Comparison of ENCODE assay signal across 8 cellular contexts in genomic region chr3:47394140-47394855, GRCh38. TPM values are rescaled to one million over a fixed set of nuclear protein-coding genes. Genes with fewer than 3 reads are reported as not detected.
DNase-seq lines count a peak whose midpoint lies in the region; FAIRE-seq and TF ChIP-seq lines count a peak whose summit lies in the region.

No MANE protein-coding gene starts in this region.

- H3K4me1 Mint-ChIP-seq in astrocyte (ENCODE audit: low read depth, unreplicated experiment), result peaks cover 27% of the 10 kb centered on the region

- H3K36me3 Mint-ChIP-seq in astrocyte (ENCODE audit: low read depth, unreplicated experiment), result peaks cover 6% of the 10 kb centered on the region

- H2AFZ ChIP-seq in astrocyte (ENCODE audit: low read depth, low read length), result no peak overlapping the region

- FAIRE-seq in astrocyte (lab: Jason Lieb, UNC), result no peak

- no peak overlapping the region for H3K4me3 ChIP-seq in HUES64 (ENCODE audit: low read length)
- peak overlapping the region; percentile 3 for H3K4me3 ChIP-seq in astrocyte (ENCODE audit: insufficient read depth, low read depth, low read length)
- no peak overlapping the region for H3K4me3 ChIP-seq in retinal pigment epithelial cell (ENCODE audit: low read length)

- TF ChIP-seq CTCF in astrocyte (IDR thresholded peaks at IDR 0.05; ENCODE audit: insufficient read depth, low read depth, low read length) (peak; percentile 12), retinal pigment epithelial cell (conservative IDR thresholded peaks at IDR 0.05; ENCODE audit: low read depth, low read length) (no peak)

- H3K27me3 ChIP-seq in HUES64 (ENCODE audit: insufficient read depth, low read length) (no peaks in the 10 kb centered on the region), astrocyte (ENCODE audit: insufficient read depth, low read length) (no peaks in the 10 kb centered on the region)

- peak; percentile 53 for DNase-seq in astrocyte (ENCODE audit: low read depth)
- peak; percentile 58 for DNase-seq in hepatic stellate cell (ENCODE audit: low spot score)
- peak; percentile 34 for DNase-seq in retinal pigment epithelial cell (ENCODE audit: low read depth)
- DNase-seq in NCI-H524 (lab: John Stamatoyannopoulos, UW), result no peak
- no peak for DNase-seq in dedifferentiated amniotic fluid mesenchymal stem cell (ENCODE audit: extremely low spot score)
- DNase-seq in effector CD4-positive, alpha-beta T cell, result no peak
- DNase-seq in middle frontal gyrus (ENCODE audit: extremely low spot score, low spot score), result no peak

- no peaks in the 10 kb centered on the region for H3K9me3 Mint-ChIP-seq in astrocyte (ENCODE audit: unreplicated experiment)

- H3K79me2 ChIP-seq in astrocyte (ENCODE audit: insufficient read depth, low read length), result peaks cover 78% of the 10 kb centered on the region

- H3K27ac ChIP-seq in HUES64 (ENCODE audit: low read depth, low read length), result no peak overlapping the region
- peak overlapping the region; percentile 17 for H3K27ac ChIP-seq in astrocyte (ENCODE audit: low read depth, low read length)

- H3K4me1 ChIP-seq in HUES64 (ENCODE audit: insufficient read depth, low read length) (peaks cover 3% of the 10 kb centered on the region; the same call in 1 of the 2 replicates), astrocyte (ENCODE audit: insufficient read depth, low read length) (peaks cover 18% of the 10 kb centered on the region)

- H3K9me3 ChIP-seq in HUES64 (ENCODE audit: insufficient read depth, low read depth, low read length) (no peaks in the 10 kb centered on the region), astrocyte (ENCODE audit: insufficient read depth, low read depth, low read length) (no peaks in the 10 kb centered on the region)

- H3K4me3 Mint-ChIP-seq in astrocyte (ENCODE audit: unreplicated experiment), result peak overlapping the region; percentile 54

- peak overlapping the region; percentile 73 for H3K27ac Mint-ChIP-seq in astrocyte (ENCODE audit: unreplicated experiment)

- H4K20me1 ChIP-seq in astrocyte (ENCODE audit: insufficient read depth, low read length), result peaks cover 82% of the 10 kb centered on the region

- peaks cover 22% of the 10 kb centered on the region for H3K36me3 ChIP-seq in HUES64 (ENCODE audit: insufficient read depth, low read length)
- H3K36me3 ChIP-seq in astrocyte (ENCODE audit: insufficient read depth, low read length), result peaks cover 2% of the 10 kb centered on the region

- whole genome bisulfite sequencing in HUES64, result 86% methylated on average over 8 of the region's 8 CpGs

- H3K27me3 Mint-ChIP-seq in astrocyte (ENCODE audit: low read depth, unreplicated experiment), result no peaks in the 10 kb centered on the region

- H3K4me2 ChIP-seq in astrocyte (ENCODE audit: low read length), result peak overlapping the region; percentile 63

- 0 out of 2 replicates have a peak overlapping the region, but pooled peaks have one; percentile 35 for H3K9ac ChIP-seq in HUES64 (ENCODE audit: low read depth, low read length)
- no peak overlapping the region for H3K9ac ChIP-seq in astrocyte (ENCODE audit: low read length)

RNA-seq across cellular contexts. Expression of gene PTPN23, which starts 13.5 kb away (rescaled TPM):
- 22.5 TPM for polyA plus RNA-seq in HUES64 (2013, experiment 1 of 2)
- 26.0 TPM for polyA plus RNA-seq in HUES64 (2013, experiment 2 of 2)
- 40.3 and 40.4 TPM in 2 replicates for total RNA-seq in astrocyte

Comparison
In these comparisons a context has a peak if more than half of its experiments do, and no peak if none do; other contexts are left out.
1. DNase-seq: peak in astrocyte (single experiment), hepatic stellate cell (single experiment) and retinal pigment epithelial cell (single experiment); none in NCI-H524 (0 of 2), dedifferentiated amniotic fluid mesenchymal stem cell (single experiment), effector CD4-positive, alpha-beta T cell (single experiment) and middle frontal gyrus (single experiment).